In genomic region chr19:10085641-10086031, GRCh38 we compare ENCODE assay signal across 8 cellular contexts. TPM values are rescaled to one million over a fixed set of nuclear protein-coding genes. Genes with fewer than 3 reads are reported as not detected.
DNase-seq lines count a peak whose midpoint lies in the region; ATAC-seq, FAIRE-seq and TF ChIP-seq lines count a peak whose summit lies in the region.

No MANE protein-coding gene starts in this region.

- CTCF ChIA-PET in MCF 10A (lab: Yijun Ruan, JAX), result no interaction called here

- H3K27ac ChIP-seq in mesodermal cell (ENCODE audit: low read depth, low read length, severe bottlenecking), result no peak overlapping the region

- H3K4me1 Mint-ChIP-seq in stimulated activated naive CD8-positive, alpha-beta T cell treated with anti-CD3 and anti-CD28 coated beads, Interleukin-15, Interleukin-2, amounts not matched to agents 100 ng/mL and 50 ng/mL, for 24 hours (ENCODE audit: low read depth), result peaks cover 6% of the 10 kb centered on the region
- peaks cover 6% of the 10 kb centered on the region for H3K4me1 Mint-ChIP-seq in MCF 10A (ENCODE audit: insufficient read depth, unreplicated experiment)

- peaks cover 10% of the 10 kb centered on the region for H3K36me3 Mint-ChIP-seq in stimulated activated naive CD8-positive, alpha-beta T cell treated with anti-CD3 and anti-CD28 coated beads, Interleukin-15, Interleukin-2, amounts not matched to agents 100 ng/mL and 50 ng/mL, for 24 hours (ENCODE audit: low read depth)
- H3K36me3 Mint-ChIP-seq in MCF 10A (ENCODE audit: insufficient read depth, unreplicated experiment), result peaks cover 9% of the 10 kb centered on the region

- peak overlapping the region; percentile 51 for H3K4me3 ChIP-seq in mesodermal cell (ENCODE audit: extremely low read depth, insufficient read depth, low read length, poor library complexity, severe bottlenecking)

- no peak for TF ChIP-seq POLR2A in GM12891 (IDR thresholded peaks at IDR 0.05; ENCODE audit: low read depth, low read length)

- peaks cover 7% of the 10 kb centered on the region for H3K4me1 ChIP-seq in mesodermal cell (ENCODE audit: control insufficient read depth, insufficient read depth, low read length, poor library complexity, severe bottlenecking)

- DNase-seq in stimulated activated naive CD8-positive, alpha-beta T cell treated with anti-CD3 and anti-CD28 coated beads, Interleukin-15, Interleukin-2, amounts not matched to agents 100 U/mL and 50 U/mL, for 24 hours, result no peak
- DNase-seq in MCF 10A (ENCODE audit: unreplicated experiment), result no peak
- DNase-seq in GM12891 (ENCODE audit: insufficient read length, low spot score), result no peak
- no peak for DNase-seq in NCI-H524 treated with DMSO at 0.1 percent for 48 hours (lab: John Stamatoyannopoulos, UW)
- DNase-seq in activated CD4-positive, CD25-positive, alpha-beta regulatory T cell treated with anti-CD3 and anti-CD28 coated beads, Interleukin-2, amount 50 U/mL, for 72 hours, result no peak

- H3K27ac Mint-ChIP-seq in stimulated activated naive CD8-positive, alpha-beta T cell treated with anti-CD3 and anti-CD28 coated beads, Interleukin-15, Interleukin-2, amounts not matched to agents 100 ng/mL and 50 ng/mL, for 24 hours, result peak overlapping the region; percentile 90
- peak overlapping the region; percentile 83 for H3K27ac Mint-ChIP-seq in MCF 10A (ENCODE audit: low read depth, unreplicated experiment)

- WGBS in mesodermal cell (ENCODE audit: insufficient coverage in 2 of 2), 2 experiments, result 27 to 44% methylated on average over 3 to 10 of the region's 14 CpGs

- POLR2A ChIA-PET in MCF 10A (lab: Yijun Ruan, JAX), result interaction anchor here (2.0 kb wide), 1 partner anchor 11 kb away, joined by 8 read pairs; no protein-coding TSS in a partner anchor

- no peaks in the 10 kb centered on the region for H3K27me3 Mint-ChIP-seq in stimulated activated naive CD8-positive, alpha-beta T cell treated with anti-CD3 and anti-CD28 coated beads, Interleukin-15, Interleukin-2, amounts not matched to agents 100 ng/mL and 50 ng/mL, for 24 hours
- H3K27me3 Mint-ChIP-seq in MCF 10A (ENCODE audit: insufficient read depth, unreplicated experiment), result no peaks in the 10 kb centered on the region

- intact Hi-C loops in MCF 10A (cut with micrococcal nuclease), result no loop called here

- ATAC-seq in stimulated activated naive CD8-positive, alpha-beta T cell treated with anti-CD3 and anti-CD28 coated beads, Interleukin-15, Interleukin-2, amounts not matched to agents 100 U/mL and 50 U/mL, for 24 hours, result no peak
- no peak for ATAC-seq in GM18867 (IDR thresholded peaks at IDR 0.05; ENCODE audit: unreplicated experiment)

- H3K9me3 ChIP-seq in mesodermal cell (ENCODE audit: control insufficient read depth, low read length), result no peaks in the 10 kb centered on the region

- BruUV-seq in MCF 10A (replicated peaks; lab: Mats Ljungman, UMichigan), result no TSS peak

- H3K4me3 Mint-ChIP-seq in stimulated activated naive CD8-positive, alpha-beta T cell treated with anti-CD3 and anti-CD28 coated beads, Interleukin-15, Interleukin-2, amounts not matched to agents 100 ng/mL and 50 ng/mL, for 24 hours, result peak overlapping the region; percentile 85
- peak overlapping the region; percentile 85 for H3K4me3 Mint-ChIP-seq in MCF 10A (ENCODE audit: unreplicated experiment)

- no peaks in the 10 kb centered on the region for H3K9me3 Mint-ChIP-seq in stimulated activated naive CD8-positive, alpha-beta T cell treated with anti-CD3 and anti-CD28 coated beads, Interleukin-15, Interleukin-2, amounts not matched to agents 100 ng/mL and 50 ng/mL, for 24 hours
- no peaks in the 10 kb centered on the region for H3K9me3 Mint-ChIP-seq in MCF 10A (ENCODE audit: unreplicated experiment)

- TF ChIP-seq CTCF in MCF 10A (IDR thresholded peaks at IDR 0.05; ENCODE audit: unreplicated experiment), result no peak

- FAIRE-seq in GM12891 (lab: Jason Lieb, UNC), result no peak

- no peaks in the 10 kb centered on the region for H3K36me3 ChIP-seq in mesodermal cell (ENCODE audit: control insufficient read depth, insufficient read depth, low read length)

TF ChIP-seq in GM12891, 5 proteins besides CTCF, POLR2A, EP300 and RAD21:
- TF ChIP-seq POU2F2 (IDR thresholded peaks at IDR 0.05; ENCODE audit: low read depth, low read length) (no peak), POLR2AphosphoS5 (IDR thresholded peaks at IDR 0.05; ENCODE audit: low read depth, low read length) (no peak), TAF1 (IDR thresholded peaks at IDR 0.05; ENCODE audit: low read depth, low read length) (no peak), PAX5 (IDR thresholded peaks at IDR 0.05; ENCODE audit: insufficient read depth, low read length, severe bottlenecking) (no peak), SPI1 (IDR thresholded peaks at IDR 0.05; ENCODE audit: low read depth, low read length) (no peak)
TF ChIP-seq in GM12891: peak in this region for 0.

RNA-seq across cellular contexts. Expression of gene SHFL, which starts 0.5 kb away (rescaled TPM):
- 11.9 and 17.6 TPM in 2 replicates for total RNA-seq in MCF 10A (2022)
- 5.1 TPM for polyA plus RNA-seq in mesodermal cell (2013, experiment 1 of 2)
- polyA plus RNA-seq in mesodermal cell (2013, experiment 2 of 2), result 3.7 TPM
- polyA plus RNA-seq in GM12891 (2012; ENCODE audit: low read depth, missing spikeins), result 60.6 TPM

RNA-seq across cellular contexts. Expression of gene ANGPTL6, which starts 16.8 kb away (rescaled TPM):
- 0.44 TPM in 1 of 2 replicates, not detected in the other for total RNA-seq in MCF 10A (2022)
- 2.1 TPM for polyA plus RNA-seq in mesodermal cell (2013, experiment 1 of 2)
- polyA plus RNA-seq in mesodermal cell (2013, experiment 2 of 2), result 2.5 TPM
- 18.1 TPM for polyA plus RNA-seq in GM12891 (2012; ENCODE audit: low read depth, missing spikeins)

RNA-seq across cellular contexts. Expression of gene PPAN, which starts 20.5 kb away (rescaled TPM):
- total RNA-seq in MCF 10A (2022), result 95.0 and 123 TPM in 2 replicates
- polyA plus RNA-seq in mesodermal cell (2013, experiment 1 of 2), result 22.3 TPM
- polyA plus RNA-seq in mesodermal cell (2013, experiment 2 of 2), result 17.6 TPM
- polyA plus RNA-seq in GM12891 (2012; ENCODE audit: low read depth, missing spikeins), result 87.1 TPM

RNA-seq across cellular contexts. Expression of gene P2RY11, which starts 25.9 kb away (rescaled TPM):
- 36.1 and 43.1 TPM in 2 replicates for total RNA-seq in MCF 10A (2022)
- polyA plus RNA-seq in mesodermal cell (2013, experiment 1 of 2), result 6.2 TPM
- 3.2 TPM for polyA plus RNA-seq in mesodermal cell (2013, experiment 2 of 2)
- polyA plus RNA-seq in GM12891 (2012; ENCODE audit: low read depth, missing spikeins), result 35.3 TPM

RNA-seq across cellular contexts. Expression of gene EIF3G, which starts 34.1 kb away (rescaled TPM):
- total RNA-seq in MCF 10A (2022), result 224 and 249 TPM in 2 replicates
- 179 TPM for polyA plus RNA-seq in mesodermal cell (2013, experiment 1 of 2)
- polyA plus RNA-seq in mesodermal cell (2013, experiment 2 of 2), result 158 TPM
- polyA plus RNA-seq in GM12891 (2012; ENCODE audit: low read depth, missing spikeins), result 234 TPM
